ENCODE assay signal across 20 cellular contexts in the genomic region with DNA sequence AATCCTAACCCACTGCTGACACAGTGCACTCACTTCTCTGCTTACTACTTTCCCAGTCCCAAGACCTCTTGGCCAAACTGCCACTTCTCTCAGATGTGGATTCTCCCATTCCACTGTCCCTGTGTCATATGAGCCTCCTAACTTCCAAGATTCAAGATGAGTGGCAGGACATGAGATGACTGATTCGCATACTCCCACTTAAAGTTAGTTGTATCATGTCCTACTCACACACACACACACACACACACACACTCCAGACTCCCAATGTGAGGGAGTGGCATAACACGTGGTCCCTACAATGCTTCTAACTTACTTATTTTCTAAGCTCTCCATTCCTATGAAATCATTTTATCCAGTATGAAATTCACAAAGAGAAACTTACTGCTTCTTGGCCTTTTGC.
"Had no signal": no experiment of that assay in that cellular context is flagged by ENCODE, and none has a peak within 500 bp of the region (broad histone marks: within the 10 kb centered on the region; RNA-seq: fewer than 3 reads in every experiment).

No MANE protein-coding gene starts in this region.

- H3K4me1 Mint-ChIP-seq: activated T-helper 17 cell treated with anti-CD3 and anti-CD28 coated beads, Interleukin-2, amount 50 U/mL, for 72 hours; stimulated activated naive CD8-positive, alpha-beta T cell treated with anti-CD3 and anti-CD28 coated beads, Interleukin-15, amount 100 ng/mL, for 72 hours; T-cell had no signal

- H3K27me3 ChIP-seq: cardiac muscle cell, hepatocyte, upper lobe of right lung had no signal

- H3K79me2 ChIP-seq: hepatocyte had no signal

- H3K4me3 Mint-ChIP-seq: activated naive CD4-positive, alpha-beta T cell treated with anti-CD3 and anti-CD28 coated beads for 36 hours; activated T-helper 17 cell treated with anti-CD3 and anti-CD28 coated beads, Interleukin-2, amount 50 U/mL, for 72 hours; natural killer cell treated with Interleukin-12 subunit alpha and Interleukin-12 subunit beta and Interleukin-15 and Interleukin-18, amount 100 ng/mL, for 72 hours; stimulated activated naive CD8-positive, alpha-beta T cell treated with anti-CD3 and anti-CD28 coated beads, Interleukin-15, amount 100 ng/mL, for 72 hours; T-cell had no signal

- H3K9me3 ChIP-seq: thoracic aorta, upper lobe of right lung had no signal

- H3K27me3 Mint-ChIP-seq: progenitor cell of endocrine pancreas had no signal

- H3K27ac Mint-ChIP-seq: activated naive CD4-positive, alpha-beta T cell treated with anti-CD3 and anti-CD28 coated beads for 36 hours; activated T-helper 17 cell treated with anti-CD3 and anti-CD28 coated beads, Interleukin-2, amount 50 U/mL, for 72 hours; natural killer cell treated with Interleukin-12 subunit alpha and Interleukin-12 subunit beta and Interleukin-15 and Interleukin-18, amount 100 ng/mL, for 72 hours; progenitor cell of endocrine pancreas; stimulated activated naive CD8-positive, alpha-beta T cell treated with anti-CD3 and anti-CD28 coated beads, Interleukin-15, amount 100 ng/mL, for 72 hours; T-cell had no signal

- H3K9me3 Mint-ChIP-seq: activated naive CD4-positive, alpha-beta T cell treated with anti-CD3 and anti-CD28 coated beads for 36 hours; activated T-helper 17 cell treated with anti-CD3 and anti-CD28 coated beads, Interleukin-2, amount 50 U/mL, for 72 hours; natural killer cell treated with Interleukin-12 subunit alpha and Interleukin-12 subunit beta and Interleukin-15 and Interleukin-18, amount 100 ng/mL, for 72 hours; stimulated activated naive CD8-positive, alpha-beta T cell treated with anti-CD3 and anti-CD28 coated beads, Interleukin-15, amount 100 ng/mL, for 72 hours; T-cell had no signal

- ATAC-seq: activated T-helper 17 cell treated with anti-CD3 and anti-CD28 coated beads, Interleukin-2, amount 50 U/mL, for 72 hours; natural killer cell treated with Interleukin-12 subunit alpha and Interleukin-12 subunit beta and Interleukin-15 and Interleukin-18, amount 100 ng/mL, for 72 hours; stimulated activated naive CD8-positive, alpha-beta T cell treated with anti-CD3 and anti-CD28 coated beads, Interleukin-15, amount 100 ng/mL, for 72 hours; T-cell; upper lobe of right lung had no signal

- H3K4me1 ChIP-seq: upper lobe of right lung had no signal

- DNase-seq: activated CD4-positive, alpha-beta T cell treated with anti-CD3 and anti-CD28 coated beads for 1 hour; activated CD4-positive, alpha-beta T cell treated with anti-CD3 and anti-CD28 coated beads, Interleukin-2, amount 50 U/mL, for 4 hours; activated naive CD4-positive, alpha-beta T cell treated with anti-CD3 and anti-CD28 coated beads for 36 hours; activated T-cell treated with anti-CD3 and anti-CD28 coated beads for 4 hours; kidney glomerular epithelial cell; mesendoderm; nucleus accumbens; right cardiac atrium; stimulated activated CD4-positive, alpha-beta T cell treated with anti-CD3 and anti-CD28 coated beads, Interleukin-1b, Interleukin-23, amount 100 ng/mL, for 48 hours; stimulated activated naive CD8-positive, alpha-beta T cell treated with anti-CD3 and anti-CD28 coated beads, Interleukin-15, amount 100 ng/mL, for 72 hours; T-cell; T1000; upper lobe of right lung had no signal

- H3K36me3 Mint-ChIP-seq: natural killer cell treated with Interleukin-12 subunit alpha and Interleukin-12 subunit beta and Interleukin-15 and Interleukin-18, amount 100 ng/mL, for 72 hours; T-cell had no signal

- H3K36me3 ChIP-seq: cardiac muscle cell, thoracic aorta, upper lobe of right lung had no signal

- H3K4me2 ChIP-seq: hepatocyte had no signal

- H3K4me3 ChIP-seq: cardiac muscle cell, hepatocyte, thoracic aorta, upper lobe of right lung had no signal

- H2AFZ ChIP-seq: hepatocyte had no signal

- H3K27ac ChIP-seq: cardiac muscle cell, hepatocyte, thoracic aorta, upper lobe of right lung, VCaP had no signal
